In the genomic region with DNA sequence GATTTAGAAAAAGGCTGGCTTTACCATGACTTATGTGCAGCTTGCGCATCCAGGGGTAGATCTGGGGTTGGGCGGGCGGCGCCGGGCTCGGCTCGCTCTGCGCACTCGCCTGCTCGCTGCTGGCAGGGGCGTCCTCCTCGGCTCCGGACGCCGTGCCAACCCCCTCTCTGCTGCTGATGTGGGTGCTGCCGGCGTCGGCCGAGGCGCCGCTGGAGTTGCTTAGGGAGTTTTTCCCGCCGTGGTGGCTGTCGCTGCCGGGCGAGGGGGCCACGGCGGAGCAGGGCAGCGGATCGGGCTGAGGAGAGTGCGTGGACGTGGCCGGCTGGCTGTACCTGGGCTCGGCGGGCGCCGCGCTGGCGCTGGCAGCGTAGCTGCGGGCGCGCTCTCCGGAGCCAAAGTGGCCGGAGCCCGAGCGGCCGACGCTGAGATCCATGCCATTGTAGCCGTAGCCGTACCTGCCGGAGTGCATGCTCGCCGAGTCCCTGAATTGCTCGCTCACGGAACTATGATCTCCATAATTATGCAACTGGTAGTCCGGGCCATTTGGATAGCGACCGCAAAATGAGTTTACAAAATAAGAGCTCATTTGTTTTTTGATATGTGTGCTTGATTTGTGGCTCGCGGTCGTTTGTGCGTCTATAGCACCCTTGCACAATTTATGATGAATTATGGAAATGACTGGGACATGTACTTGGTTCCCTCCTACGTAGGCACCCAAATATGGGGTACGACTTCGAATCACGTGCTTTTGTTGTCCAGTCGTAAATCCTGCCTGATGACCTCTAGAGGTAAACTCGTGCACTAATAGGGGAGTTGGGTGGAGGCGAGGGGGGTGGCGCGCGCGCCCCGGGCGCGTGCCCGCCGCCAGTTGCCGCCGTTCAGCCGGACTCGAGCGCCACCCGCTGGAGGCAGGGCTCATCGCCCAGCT, we compare ENCODE assay signal across 8 cellular contexts. TPM values are rescaled to one million over a fixed set of nuclear protein-coding genes. Genes with fewer than 3 reads are reported as not detected.
DNase-seq lines count a peak whose midpoint lies in the region; ATAC-seq and TF ChIP-seq lines count a peak whose summit lies in the region.

Gene HOXA5 (minus strand): TSS at position 660 of the 928 bp plus-strand sequence. CDS start 74 bp downstream, at position 586.

- CTCF ChIA-PET in BJ (lab: Yijun Ruan, JAX) (interaction anchor here (0.6 to 5.9 kb wide), 35 partner anchors 9 to 1247 kb away, joined by 3 to 59 read pairs (median 4); partner anchors contain the start of genes HOXA3, HOXA4 and HOXA7), WTC11 (lab: Charles Lee) (interaction anchor here (0.6 to 3.8 kb wide), 37 partner anchors 9 to 1251 kb away, joined by 3 to 39 read pairs (median 4); partner anchors contain the start of genes HOXA11, HOXA13, HOXA3 and HOXA4)

- H3K4me1 Mint-ChIP-seq in WTC11: peaks cover 25% of the 10 kb centered on the region

- POLR2A ChIA-PET in BJ (lab: Charles Lee) (interaction anchor here (0.6 kb wide), 2 partner anchors 13 to 432 kb away, joined by 3 to 4 read pairs; partner anchors contain the start of gene HOXA7), WTC11 (lab: Charles Lee) (interaction anchor here (0.6 to 1.2 kb wide), 2 partner anchors 30 to 135 kb away, joined by 3 read pairs; no protein-coding TSS in a partner anchor)

- no peaks in the 10 kb centered on the region for H3K9me3 Mint-ChIP-seq in WTC11

- H3K9me3 ChIP-seq in HUES48 (ENCODE audit: control insufficient read depth, insufficient read depth, low read length): no peaks in the 10 kb centered on the region
- peaks cover 3% of the 10 kb centered on the region for H3K9me3 ChIP-seq in iPS-18a (ENCODE audit: control insufficient read depth, low read depth, low read length)
- H3K9me3 ChIP-seq in gastrocnemius medialis: no peaks in the 10 kb centered on the region

- ATAC-seq in WTC11 (peak; percentile 31), gastrocnemius medialis (peak; percentile 82 to 95), HG02870 (IDR thresholded peaks at IDR 0.05; ENCODE audit: unreplicated experiment) (no peak), GM21786 (IDR thresholded peaks at IDR 0.05; ENCODE audit: unreplicated experiment) (no peak), HG03460 (IDR thresholded peaks at IDR 0.05; ENCODE audit: unreplicated experiment) (no peak)

- no peaks in the 10 kb centered on the region for H3K36me3 Mint-ChIP-seq in WTC11

- H3K9ac ChIP-seq in HUES48 (ENCODE audit: low read depth, low read length): no peak within 1 kb of the TSS
- H3K9ac ChIP-seq in iPS-18a (ENCODE audit: low read length): no peak within 1 kb of the TSS

- H3K27me3 Mint-ChIP-seq in WTC11 (ENCODE audit: low read depth): peaks cover 100% of the 10 kb centered on the region

- H3K27me3 ChIP-seq in BJ (ENCODE audit: control insufficient read depth, insufficient read depth, low read length) (no peaks in the 10 kb centered on the region), HUES48 (ENCODE audit: control insufficient read depth, insufficient read depth, low read length) (peaks cover 100% of the 10 kb centered on the region), iPS-18a (ENCODE audit: control insufficient read depth, insufficient read depth, low read length) (peaks cover 100% of the 10 kb centered on the region), gastrocnemius medialis (no peaks in the 10 kb centered on the region)

- intact Hi-C loops in gastrocnemius medialis (cut with DNase I; ENCODE audit: low total_unique reads): no loop called here

- in situ Hi-C loops in gastrocnemius medialis (cut with MboI; ENCODE audit: low sequenced_read_pairs in 4 of 4): loop anchor here in 2 of 4 donors (5.0 to 10.0 kb wide), 3 partner anchors 288 to 778 kb away; no protein-coding TSS in a partner anchor

- H3K4me3 Mint-ChIP-seq in WTC11: peak within 1 kb of the TSS; percentile 74

- H3K27ac Mint-ChIP-seq in WTC11: no peak within 1 kb of the TSS

- peak; percentile 57 to 83 for TF ChIP-seq POLR2A in gastrocnemius medialis (IDR thresholded peaks at IDR 0.05)

- TF ChIP-seq CTCF in BJ (IDR thresholded peaks at IDR 0.05; ENCODE audit: insufficient read depth, low read depth, low read length) (no peak; the same call in 1 of the 2 replicates), WTC11 (IDR thresholded peaks at IDR 0.05) (peak; percentile 88), gastrocnemius medialis (IDR thresholded peaks at IDR 0.05 in 4 of 5, conservative IDR thresholded peaks at IDR 0.05 in 1 of 5) (peak in 4 of 5 experiments; percentile 77 to 90 (median 86))

- H3K36me3 ChIP-seq in BJ (ENCODE audit: control insufficient read depth, insufficient read depth, low read length) (peaks cover 1% of the 10 kb centered on the region; the same call in 1 of the 2 replicates), HUES48 (ENCODE audit: control insufficient read depth, insufficient read depth, low read length) (no peaks in the 10 kb centered on the region), iPS-18a (ENCODE audit: control insufficient read depth, low read depth, low read length) (no peaks in the 10 kb centered on the region), gastrocnemius medialis (peaks cover 0 to 20% of the 10 kb centered on the region in 2 donors)

- H3K4me3 ChIP-seq in BJ (ENCODE audit: low read depth, low read length) (peak within 1 kb of the TSS; percentile 50), HUES48 (ENCODE audit: low read depth, low read length) (peak within 1 kb of the TSS; percentile 60), iPS-18a (ENCODE audit: low read length) (peak within 1 kb of the TSS; percentile 71), gastrocnemius medialis (peak within 1 kb of the TSS; percentile 56 to 68 (median 62))

- no peak within 1 kb of the TSS for H3K27ac ChIP-seq in HUES48 (ENCODE audit: low read depth, low read length)
- H3K27ac ChIP-seq in iPS-18a (ENCODE audit: low read length): no peak within 1 kb of the TSS
- H3K27ac ChIP-seq in gastrocnemius medialis: peak within 1 kb of the TSS; percentile 79 to 94 (median 88)

- H3K4me1 ChIP-seq in HUES48 (ENCODE audit: control insufficient read depth, insufficient read depth, low read length): peaks cover 4% of the 10 kb centered on the region; the same call in 1 of the 2 replicates
- peaks cover 3% of the 10 kb centered on the region for H3K4me1 ChIP-seq in iPS-18a (ENCODE audit: control insufficient read depth, low read depth, low read length)
- peaks cover 18 to 24% of the 10 kb centered on the region in 2 donors for H3K4me1 ChIP-seq in gastrocnemius medialis

- DNase-seq in BJ (ENCODE audit: low read depth) (no peak), WTC11 (ENCODE audit: low spot score) (peak; percentile 89), gastrocnemius medialis (peak; percentile 76 to 80)

TF ChIP-seq in WTC11, 78 proteins besides CTCF, POLR2A, EP300 and RAD21 (continues in another document):
- no peak for TF ChIP-seq NFYB (CRISPR knock-in tag; conservative IDR thresholded peaks at IDR 0.05; ENCODE audit: low read depth)
- no peak for TF ChIP-seq ZNF396 (CRISPR knock-in tag; IDR thresholded peaks at IDR 0.05; ENCODE audit: borderline replicate concordance)
- no peak for TF ChIP-seq EMX1 (CRISPR knock-in tag; IDR thresholded peaks at IDR 0.05)
- no peak for TF ChIP-seq SOX15 (CRISPR knock-in tag; IDR thresholded peaks at IDR 0.05)
- no peak for TF ChIP-seq OVOL2 (CRISPR knock-in tag; IDR thresholded peaks at IDR 0.05; ENCODE audit: borderline replicate concordance)
- no peak for TF ChIP-seq JUN (CRISPR knock-in tag; IDR thresholded peaks at IDR 0.05)
- TF ChIP-seq ELF4 (CRISPR knock-in tag; IDR thresholded peaks at IDR 0.05; ENCODE audit: low read depth): no peak
- TF ChIP-seq ZNF416 (CRISPR knock-in tag; IDR thresholded peaks at IDR 0.05): no peak
- 0 out of 2 replicates have a peak, but pooled peaks have one; percentile 32 for TF ChIP-seq PRRX2 (CRISPR knock-in tag; IDR thresholded peaks at IDR 0.05)
- no peak for TF ChIP-seq CREM (CRISPR knock-in tag; IDR thresholded peaks at IDR 0.05)
- TF ChIP-seq, protein P1, sequence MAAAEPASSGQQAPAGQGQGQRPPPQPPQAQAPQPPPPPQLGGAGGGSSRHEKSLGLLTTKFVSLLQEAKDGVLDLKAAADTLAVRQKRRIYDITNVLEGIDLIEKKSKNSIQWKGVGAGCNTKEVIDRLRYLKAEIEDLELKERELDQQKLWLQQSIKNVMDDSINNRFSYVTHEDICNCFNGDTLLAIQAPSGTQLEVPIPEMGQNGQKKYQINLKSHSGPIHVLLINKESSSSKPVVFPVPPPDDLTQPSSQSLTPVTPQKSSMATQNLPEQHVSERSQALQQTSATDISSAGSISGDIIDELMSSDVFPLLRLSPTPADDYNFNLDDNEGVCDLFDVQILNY (CRISPR knock-in tag; IDR thresholded peaks at IDR 0.05): no peak
- TF ChIP-seq AR (CRISPR knock-in tag; IDR thresholded peaks at IDR 0.05): no peak
- TF ChIP-seq SMAD3 (CRISPR knock-in tag; IDR thresholded peaks at IDR 0.05; ENCODE audit: borderline replicate concordance): no peak
- TF ChIP-seq NFATC4 (CRISPR knock-in tag; IDR thresholded peaks at IDR 0.05): no peak
- no peak for TF ChIP-seq CBFB (CRISPR knock-in tag; IDR thresholded peaks at IDR 0.05; ENCODE audit: low read depth)
- TF ChIP-seq KAT7 (CRISPR knock-in tag; IDR thresholded peaks at IDR 0.05; ENCODE audit: borderline replicate concordance): no peak
- TF ChIP-seq FOXK1 (CRISPR knock-in tag; IDR thresholded peaks at IDR 0.05): peak; percentile 84
- 0 out of 2 replicates have a peak, but pooled peaks have one; percentile 18 for TF ChIP-seq TEAD1 (CRISPR knock-in tag; IDR thresholded peaks at IDR 0.05)

RNA-seq across cellular contexts. Expression of gene HOXA5, which starts in this region (rescaled TPM):
- polyA plus RNA-seq in BJ (2011; rRNA removed): 1.2 and 1.7 TPM in 2 replicates
- polyA minus RNA-seq in BJ (2011; rRNA and poly(A)+ RNA removed): 0.28 and 0.62 TPM in 2 replicates
- total RNA-seq in WTC11 (2021): 0.14 TPM in 1 of 3 replicates, not detected in the others
- 1 to 10 TPM; 2.7 to 7.1 (median 7.0) TPM for total RNA-seq in gastrocnemius medialis

Comparison
In these comparisons a context has a peak if more than half of its experiments do, and no peak if none do; other contexts are left out.
1. Peak in DNase-seq and ATAC-seq in WTC11; RNA of the gene not detected or under 1 TPM.
2. H3K27ac ChIP-seq: peak in gastrocnemius medialis (4 of 4); none in HUES48 (single experiment) and iPS-18a (single experiment).
3. ATAC-seq: peak in gastrocnemius medialis (2 of 2); none in HG02870 (single experiment), GM21786 (single experiment) and HG03460 (single experiment).
4. Peak in every context shown above with its lines, with median percentiles within 50 percentile points of each other: H3K4me3 ChIP-seq.